In the genomic region with DNA sequence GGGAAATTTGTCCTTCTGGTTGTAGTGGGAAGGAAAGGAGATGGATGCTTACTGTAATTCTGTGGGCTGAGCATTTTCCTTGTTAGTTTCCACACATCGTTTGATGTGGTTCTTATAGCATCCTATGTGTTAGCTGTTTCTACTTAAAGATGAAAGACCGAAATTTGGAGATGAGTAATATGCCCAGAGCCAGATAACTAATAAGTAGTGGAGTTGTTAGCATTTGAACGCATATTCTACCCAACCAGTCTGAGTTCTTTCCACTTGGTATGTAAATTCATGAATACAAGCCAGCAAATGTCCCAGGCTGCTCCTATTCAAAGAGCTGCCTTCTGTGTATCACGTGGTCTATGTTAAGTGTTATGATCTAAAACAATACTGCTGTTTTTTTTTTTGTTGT, we compare ENCODE assay signal across 13 cellular contexts. TPM values are rescaled to one million over a fixed set of nuclear protein-coding genes. Genes with fewer than 3 reads are reported as not detected.
DNase-seq lines count a peak whose midpoint lies in the region; ATAC-seq and TF ChIP-seq lines count a peak whose summit lies in the region.
"Had no signal": no experiment of that assay in that cellular context is flagged by ENCODE, and none has a peak within 500 bp of the region (broad histone marks: within the 10 kb centered on the region; RNA-seq: fewer than 3 reads in every experiment).

No MANE protein-coding gene starts in this region.

- intact Hi-C loops in left ventricle myocardium inferior (cut with micrococcal nuclease) (no loop called here), Right ventricle myocardium inferior (cut with DNase I) (no loop called here), transverse colon (cut with DNase I; ENCODE audit: low total_unique reads) (no loop called here)

- H3K36me3 Mint-ChIP-seq in T-helper 17 cell (ENCODE audit: low read depth) = peaks cover 5% of the 10 kb centered on the region

- H3K9me3 ChIP-seq in left ventricle myocardium inferior (replicated peaks) (no peaks in the 10 kb centered on the region), T-helper 17 cell (ENCODE audit: control insufficient read depth, low read length, poor library complexity, severe bottlenecking) (no peaks in the 10 kb centered on the region), gastroesophageal sphincter (no peaks in the 10 kb centered on the region), transverse colon (no peaks in the 10 kb centered on the region)

- in situ Hi-C loops in transverse colon (cut with MboI; ENCODE audit: low pct_ligation_motif_present in 1 of 4, low pct_unique_long_range_greater_than_20kb in 1 of 4, low sequenced_read_pairs in 3 of 4) = no loop called here

- H3K4me3 ChIP-seq in left ventricle myocardium inferior = no peak overlapping the region
- H3K4me3 ChIP-seq in gastroesophageal sphincter = no peak overlapping the region
- no peak overlapping the region for H3K4me3 ChIP-seq in transverse colon

- 24 to 38% methylated on average over 4 of the region's 4 CpGs for WGBS in gastroesophageal sphincter (ENCODE audit: low coverage in 1 of 2), 2 donors
- WGBS in transverse colon (ENCODE audit: low coverage in 1 of 2), 2 donors = 52 to 68% methylated on average over 3 to 4 of the region's 4 CpGs

- peaks cover 73% of the 10 kb centered on the region for H3K4me1 ChIP-seq in left ventricle myocardium inferior
- H3K4me1 ChIP-seq in gastroesophageal sphincter = peaks cover 17 to 83% (median 21%) of the 10 kb centered on the region in 3 donors
- peaks cover 23 to 61% (median 37%) of the 10 kb centered on the region in 4 donors for H3K4me1 ChIP-seq in transverse colon

- TF ChIP-seq CTCF in left ventricle myocardium inferior (IDR thresholded peaks at IDR 0.05; ENCODE audit: borderline replicate concordance) = no peak
- no peak for TF ChIP-seq CTCF in gastroesophageal sphincter (IDR thresholded peaks at IDR 0.05)
- TF ChIP-seq CTCF in transverse colon (IDR thresholded peaks at IDR 0.05) = no peak

- peak overlapping the region; percentile 88 for H3K27ac ChIP-seq in left ventricle myocardium inferior (replicated peaks)
- H3K27ac ChIP-seq in gastroesophageal sphincter = peak overlapping the region; percentile 8 to 74 (median 68)
- H3K27ac ChIP-seq in transverse colon = peak overlapping the region; percentile 10 to 64 (median 47)

- peak overlapping the region; percentile 72 for H3K27ac Mint-ChIP-seq in T-helper 17 cell
- H3K27ac Mint-ChIP-seq: progenitor cell of endocrine pancreas had no signal

- peaks cover 36% of the 10 kb centered on the region for H3K4me1 Mint-ChIP-seq in T-helper 17 cell

- no peak for TF ChIP-seq EP300 in gastroesophageal sphincter (IDR thresholded peaks at IDR 0.05)
- TF ChIP-seq EP300 in transverse colon (IDR thresholded peaks at IDR 0.05; ENCODE audit: low read depth) = no peak

- no peak for TF ChIP-seq POLR2A in gastroesophageal sphincter (IDR thresholded peaks at IDR 0.05)
- TF ChIP-seq POLR2A in transverse colon (IDR thresholded peaks at IDR 0.05) = no peak

- peak overlapping the region; percentile 74 for H3K4me3 Mint-ChIP-seq in T-helper 17 cell

- H3K27me3 ChIP-seq in left ventricle myocardium inferior (ENCODE audit: low read depth) = no peaks in the 10 kb centered on the region
- H3K27me3 ChIP-seq in gastroesophageal sphincter = no peaks in the 10 kb centered on the region
- H3K27me3 ChIP-seq in transverse colon = no peaks in the 10 kb centered on the region

- ATAC-seq in Right ventricle myocardium inferior = no peak
- peak; percentile 77 for ATAC-seq in T-helper 17 cell
- ATAC-seq in gastroesophageal sphincter = peak; percentile 32
- ATAC-seq in HG03469 (IDR thresholded peaks at IDR 0.05; ENCODE audit: unreplicated experiment) = no peak

- no peaks in the 10 kb centered on the region for H3K27me3 Mint-ChIP-seq in T-helper 17 cell
- H3K27me3 Mint-ChIP-seq: IgD-negative memory B cell, progenitor cell of endocrine pancreas had no signal

- no peaks in the 10 kb centered on the region for H3K36me3 ChIP-seq in left ventricle myocardium inferior
- H3K36me3 ChIP-seq in gastroesophageal sphincter = no peaks in the 10 kb centered on the region
- H3K36me3 ChIP-seq in transverse colon = no peaks in the 10 kb centered on the region

- DNase-seq in left ventricle myocardium inferior = no peak
- DNase-seq in Right ventricle myocardium inferior (ENCODE audit: missing footprints) = no peak
- no peak for DNase-seq in T-helper 17 cell
- no peak for DNase-seq in transverse colon
- no peak for DNase-seq in DMS153 treated with DMSO at 0.1 percent for 48 hours (lab: John Stamatoyannopoulos, UW; ENCODE audit: unreplicated experiment)
- DNase-seq in NCI-H2107 treated with DMSO at 0.1 percent for 48 hours (lab: John Stamatoyannopoulos, UW; ENCODE audit: unreplicated experiment) = no peak
- DNase-seq: NCI-H2171 treated with DMSO at 0.1 percent for 48 hours, RPMI8226 had no signal

RNA-seq across cellular contexts. Expression of a gene that starts 14.6 kb away (rescaled TPM):
- total RNA-seq in left ventricle myocardium inferior (51.9 TPM), Right ventricle myocardium inferior (45.7 TPM), T-helper 17 cell (10 to 100 TPM; 34.9 to 35.2 TPM), gastroesophageal sphincter (100 to 1,000 TPM in 2 of 4 donors, 10 to 100 TPM in 2; 62.3 to 110 (median 92.5) TPM), transverse colon (100 to 1,000 TPM in 1 of 4 donors, 10 to 100 TPM in 3; 50.4 to 125 (median 68.0) TPM)

RNA-seq across cellular contexts. Expression of a gene that starts 40.4 kb away (rescaled TPM):
- total RNA-seq in left ventricle myocardium inferior (21.1 TPM), Right ventricle myocardium inferior (27.6 TPM), T-helper 17 cell (not detected), gastroesophageal sphincter (10 to 100 TPM; 26.3 to 38.9 (median 34.7) TPM), transverse colon (10 to 100 TPM in 2 of 4 donors, 1 to 10 TPM in 2; 4.1 to 15.4 (median 9.1) TPM)
- total RNA-seq: bronchial epithelial cell, progenitor cell of endocrine pancreas had no signal

Comparison
In these comparisons a context has a peak if more than half of its experiments do, and no peak if none do; other contexts are left out.
1. ATAC-seq: peak in T-helper 17 cell (single experiment) and gastroesophageal sphincter (single experiment); none in Right ventricle myocardium inferior (single experiment) and HG03469 (single experiment).
2. RNA of a gene that starts 40.4 kb away (total RNA-seq): 26.3 to 38.9 TPM in gastroesophageal sphincter, 27.6 TPM in Right ventricle myocardium inferior (single experiment), 21.1 TPM in left ventricle myocardium inferior (single experiment) and 4.1 to 15.4 TPM in transverse colon; not detected in T-helper 17 cell; every median in the first group is over 4 times any median in the second.
3. Peak in every context shown above with its lines, with median percentiles within 50 percentile points of each other: H3K27ac ChIP-seq.